1 cellular context compared by ENCODE assay signal in the genomic region with DNA sequence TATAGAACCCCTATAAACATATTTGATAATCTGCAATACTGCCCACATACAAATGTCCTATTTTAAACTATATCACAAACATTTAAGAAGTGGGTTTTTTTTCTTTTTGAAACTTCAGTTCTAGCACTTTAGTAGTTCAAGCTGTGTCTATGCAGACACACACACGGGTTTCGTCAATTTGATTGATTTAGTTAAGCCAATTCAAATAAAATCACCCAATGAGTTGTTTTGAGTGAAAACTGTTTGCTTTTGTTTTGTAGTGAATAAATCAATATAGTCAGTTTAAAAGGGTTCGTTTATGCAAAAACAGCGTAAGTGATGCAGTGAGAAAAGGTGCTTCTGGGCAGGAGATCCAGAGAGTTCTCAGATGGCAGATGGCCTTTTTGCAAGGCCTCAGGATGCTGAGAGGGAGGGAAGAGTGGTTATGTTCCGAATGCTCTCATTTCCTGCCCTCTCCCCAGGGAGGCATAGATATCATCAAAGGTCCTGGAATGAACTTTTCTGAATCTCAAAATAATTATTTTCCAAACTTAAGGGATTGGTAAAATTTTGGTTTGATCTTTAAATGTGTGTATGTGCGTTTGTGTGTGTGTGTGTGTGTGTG.
TF ChIP-seq lines count a peak whose summit lies in the region.

No MANE protein-coding gene starts in this region.

TF ChIP-seq in IMR-90, 13 proteins besides CTCF, POLR2A, EP300 and RAD21 (continued from another document):
- TF ChIP-seq RCOR1 (IDR thresholded peaks at IDR 0.05; ENCODE audit: insufficient replicate concordance, low read length): no peak
